17 cellular contexts compared by ENCODE assay signal in the genomic region with DNA sequence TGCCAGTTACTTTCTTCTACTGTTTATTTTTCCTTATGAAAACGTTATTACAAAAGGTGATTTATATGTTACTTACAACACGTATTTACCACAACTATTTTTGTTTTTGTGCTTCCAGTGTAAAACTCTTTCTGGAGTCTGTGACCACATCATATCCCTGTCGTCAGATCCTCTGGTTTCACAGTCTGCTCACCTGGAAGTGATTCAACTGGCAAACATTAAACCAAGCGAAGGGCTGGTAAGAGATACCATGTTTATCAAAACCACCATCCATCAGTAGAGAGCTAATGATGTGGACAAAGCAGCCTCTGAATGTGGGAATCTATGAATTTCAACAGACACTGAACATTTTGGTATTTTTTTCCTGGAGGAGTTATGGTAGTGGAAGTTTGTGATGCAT.
A peak's percentile ranks its signal among the peaks of the same experiment; 100 is the strongest.
DNase-seq lines count a peak whose midpoint lies in the region; ATAC-seq, FAIRE-seq and TF ChIP-seq lines count a peak whose summit lies in the region.
"Had no signal": no experiment of that assay in that cellular context is flagged by ENCODE, and none has a peak within 500 bp of the region (broad histone marks: within the 10 kb centered on the region; RNA-seq: fewer than 3 reads in every experiment).

No MANE protein-coding gene starts in this region.

- TF ChIP-seq POLR2A in heart left ventricle (IDR thresholded peaks at IDR 0.05): no peak

- TF ChIP-seq CTCF in bronchial epithelial cell (IDR thresholded peaks at IDR 0.05; ENCODE audit: insufficient read depth, low read length, severe bottlenecking) (no peak), dorsolateral prefrontal cortex (IDR thresholded peaks at IDR 0.05 in 54 of 56, conservative IDR thresholded peaks at IDR 0.05 in 2 of 56; ENCODE audit: low read depth in 1 of 56, partially characterized antibody in 56 of 56) (no peak), heart left ventricle (IDR thresholded peaks at IDR 0.05) (no peak), BE2C (IDR thresholded peaks at IDR 0.05; ENCODE audit: low read depth, low read length) (no peak)

- H3K4me3 ChIP-seq in bronchial epithelial cell (ENCODE audit: low read depth, low read length) (no peak overlapping the region), dorsolateral prefrontal cortex (no peak overlapping the region), heart left ventricle (no peak overlapping the region), BE2C (ENCODE audit: low read depth, low read length) (no peak overlapping the region)
- H3K4me3 ChIP-seq: BLaER1 treated with 17β-estradiol and CSF1 and Interleukin-3, amounts not matched to agents 10 nM and 100 nM had no signal

- ATAC-seq in heart left ventricle: no peak

- WGBS in heart left ventricle, 4 donors: 40 to 65% (median 54%) methylated on average over 4 of the region's 4 CpGs

- intact Hi-C loops in dorsolateral prefrontal cortex (cut with DNase I) (no loop called here), heart left ventricle (cut with DNase I) (no loop called here)

- no peak for FAIRE-seq in bronchial epithelial cell (lab: Jason Lieb, UNC)

- H3K27ac ChIP-seq in dorsolateral prefrontal cortex (no peak overlapping the region), heart left ventricle (no peak overlapping the region)
- H3K27ac ChIP-seq: BLaER1 treated with 17β-estradiol and CSF1 and Interleukin-3, amounts not matched to agents 10 nM and 100 nM; KMS-11 had no signal

- H3K27me3 ChIP-seq in bronchial epithelial cell (ENCODE audit: control insufficient read depth, insufficient read depth, low read length) (no peaks in the 10 kb centered on the region), dorsolateral prefrontal cortex (peaks cover 0 to 55% (median 7%) of the 10 kb centered on the region in 45 donors), heart left ventricle (no peaks in the 10 kb centered on the region), BE2C (no peaks in the 10 kb centered on the region)
- H3K27me3 ChIP-seq: BLaER1 treated with 17β-estradiol and CSF1 and Interleukin-3, amounts not matched to agents 10 nM and 100 nM had no signal

- no peaks in the 10 kb centered on the region for H3K36me3 ChIP-seq in bronchial epithelial cell (ENCODE audit: control insufficient read depth, insufficient read depth, low read length)
- no peaks in the 10 kb centered on the region for H3K36me3 ChIP-seq in heart left ventricle
- no peaks in the 10 kb centered on the region for H3K36me3 ChIP-seq in BE2C
- H3K36me3 ChIP-seq: BLaER1 treated with 17β-estradiol and CSF1 and Interleukin-3, amounts not matched to agents 10 nM and 100 nM had no signal

- peak; percentile 2 for DNase-seq in NCI-H2196 (lab: John Stamatoyannopoulos, UW; ENCODE audit: unreplicated experiment)
- DNase-seq in NCI-H2196 treated with DMSO at 0.1 percent for 48 hours (lab: John Stamatoyannopoulos, UW; ENCODE audit: unreplicated experiment): no peak
- peak; percentile 61 for DNase-seq in NCI-H226
- DNase-seq in bronchial epithelial cell (ENCODE audit: low read depth): peak; percentile 23
- DNase-seq in left kidney (ENCODE audit: low read depth, low spot score): peak; percentile 45
- DNase-seq in dorsolateral prefrontal cortex: no peak
- no peak for DNase-seq in heart left ventricle
- no peak for DNase-seq in BE2C
- DNase-seq: EL, H7, NCI-H1048, NCI-H524 treated with DMSO at 0.1 percent for 48 hours, OCI-M1, RPMI8226, SIG-M5 had no signal

- H3K4me1 ChIP-seq in heart left ventricle: no peaks in the 10 kb centered on the region
- H3K4me1 ChIP-seq in BE2C: peaks cover 3% of the 10 kb centered on the region

- H3K9me3 ChIP-seq in heart left ventricle (no peaks in the 10 kb centered on the region), BE2C (no peaks in the 10 kb centered on the region)
- H3K9me3 ChIP-seq: BLaER1 treated with 17β-estradiol and CSF1 and Interleukin-3, amounts not matched to agents 10 nM and 100 nM had no signal

Comparison
In these comparisons a context has a peak if more than half of its experiments do, and no peak if none do; other contexts are left out.
1. DNase-seq: peak in NCI-H2196 (single experiment), NCI-H226 (single experiment), bronchial epithelial cell (single experiment) and left kidney (single experiment); none in NCI-H2196 treated with DMSO at 0.1 percent for 48 hours (single experiment), dorsolateral prefrontal cortex (0 of 10), heart left ventricle (0 of 5) and BE2C (single experiment).